Comparison of ENCODE assay signal across 15 cellular contexts in the genomic region with DNA sequence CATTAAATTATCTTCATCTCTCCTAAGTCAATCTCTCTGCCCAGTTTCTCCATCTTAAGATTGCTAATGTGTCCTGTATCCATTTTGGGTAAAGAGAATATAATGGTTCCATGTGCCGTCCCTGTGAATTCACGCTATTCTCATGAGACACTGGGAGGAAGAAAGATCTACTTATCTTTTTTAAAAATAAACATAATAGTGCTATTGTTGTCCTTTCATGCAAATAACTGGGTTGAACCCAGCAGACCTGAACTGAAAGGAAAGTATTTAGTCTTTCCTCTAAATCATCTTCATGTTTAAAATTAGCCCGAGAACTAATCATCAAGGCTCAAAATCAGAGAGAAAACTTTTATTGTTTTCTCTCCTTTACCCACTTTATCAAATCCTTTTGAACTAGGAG. TPM values are rescaled to one million over a fixed set of nuclear protein-coding genes. Genes with fewer than 3 reads are reported as not detected.
DNase-seq lines count a peak whose midpoint lies in the region; ATAC-seq lines count a peak whose summit lies in the region.
"Had no signal": no experiment of that assay in that cellular context is flagged by ENCODE, and none has a peak within 500 bp of the region (broad histone marks: within the 10 kb centered on the region; RNA-seq: fewer than 3 reads in every experiment).

No MANE protein-coding gene starts in this region.

- H3K36me3 Mint-ChIP-seq in activated naive CD4-positive, alpha-beta T cell treated with anti-CD3 and anti-CD28 coated beads for 36 hours (ENCODE audit: low read depth) = peaks cover 80% of the 10 kb centered on the region
- peaks cover 64% of the 10 kb centered on the region for H3K36me3 Mint-ChIP-seq in T-cell
- H3K36me3 Mint-ChIP-seq in naive thymus-derived CD8-positive, alpha-beta T cell = peaks cover 0 to 16% (median 7%) of the 10 kb centered on the region in 3 donors

- H3K27ac Mint-ChIP-seq in activated naive CD4-positive, alpha-beta T cell treated with anti-CD3 and anti-CD28 coated beads for 36 hours = peak overlapping the region; percentile 96
- peak overlapping the region; percentile 96 to 98 for H3K27ac Mint-ChIP-seq in T-cell
- peak overlapping the region in 6 of 10 donors; percentile 17 to 100 (median 44) for H3K27ac Mint-ChIP-seq in naive thymus-derived CD8-positive, alpha-beta T cell

- POLR2A ChIA-PET in T-cell (lab: Charles Lee) = interaction anchor here (0.5 to 0.6 kb wide), 2 partner anchors 11 to 59 kb away, joined by 7 to 8 read pairs; no protein-coding TSS in a partner anchor
- POLR2A ChIA-PET in naive thymus-derived CD8-positive, alpha-beta T cell (lab: Charles Lee) = interaction anchor here (1.0 kb wide), 1 partner anchor 18 kb away, joined by 4 read pairs; no protein-coding TSS in a partner anchor

- peaks cover 92% of the 10 kb centered on the region for H3K4me1 Mint-ChIP-seq in activated naive CD4-positive, alpha-beta T cell treated with anti-CD3 and anti-CD28 coated beads for 36 hours (ENCODE audit: low read depth)
- peaks cover 87 to 94% (median 93%) of the 10 kb centered on the region in 3 donors for H3K4me1 Mint-ChIP-seq in T-cell
- H3K4me1 Mint-ChIP-seq in naive thymus-derived CD8-positive, alpha-beta T cell = peaks cover 42 to 92% (median 79%) of the 10 kb centered on the region in 4 donors

- H3K27me3 Mint-ChIP-seq in activated naive CD4-positive, alpha-beta T cell treated with anti-CD3 and anti-CD28 coated beads for 36 hours (ENCODE audit: low read depth) = no peaks in the 10 kb centered on the region
- H3K27me3 Mint-ChIP-seq in T-cell = no peaks in the 10 kb centered on the region
- no peaks in the 10 kb centered on the region for H3K27me3 Mint-ChIP-seq in naive thymus-derived CD8-positive, alpha-beta T cell

- peak; percentile 43 for ATAC-seq in GM21723 (IDR thresholded peaks at IDR 0.05; ENCODE audit: unreplicated experiment)
- ATAC-seq in T-cell (replicated peaks in 1 of 4) = no peak
- no peak for ATAC-seq in naive thymus-derived CD8-positive, alpha-beta T cell

- no peak overlapping the region for H3K4me3 Mint-ChIP-seq in activated naive CD4-positive, alpha-beta T cell treated with anti-CD3 and anti-CD28 coated beads for 36 hours
- peak overlapping the region in 1 of 3 donors; percentile 16 for H3K4me3 Mint-ChIP-seq in T-cell
- H3K4me3 Mint-ChIP-seq in naive thymus-derived CD8-positive, alpha-beta T cell = peak overlapping the region in 3 of 10 donors; percentile 3 to 57 (median 30)

- no peak for DNase-seq in activated naive CD4-positive, alpha-beta T cell treated with anti-CD3 and anti-CD28 coated beads for 36 hours
- DNase-seq in activated naive CD4-positive, alpha-beta T cell treated with Interleukin-2 at 50 U/mL for 16 hours = no peak
- DNase-seq in T-cell (no peak), D341Med (ENCODE audit: low spot score) (no peak)
- no peak for DNase-seq in naive thymus-derived CD8-positive, alpha-beta T cell
- no peak for DNase-seq in stimulated activated CD8-positive, alpha-beta memory T cell treated with anti-CD3 and anti-CD28 coated beads, Interleukin-4, amount 100 ng/mL, for 48 hours
- no peak for DNase-seq in NK-92 treated with Interleukin-12 subunit alpha and Interleukin-12 subunit beta, amount 100 ng/mL, for 24 hours (lab: John Stamatoyannopoulos, UW)
- DNase-seq: kidney; NCI-H446; stimulated activated CD4-positive, alpha-beta T cell treated with anti-CD3 and anti-CD28 coated beads, Interleukin-4, amount 100 ng/mL, for 1 hour; stomach had no signal

- CTCF ChIA-PET in activated naive CD4-positive, alpha-beta T cell treated with anti-CD3 and anti-CD28 coated beads for 36 hours (lab: Charles Lee) = interaction anchor here (0.6 to 8.8 kb wide), 6 partner anchors 17 to 169 kb away, joined by 3 to 65 read pairs (median 3); partner anchors contain the start of genes CD48 and SLAMF1
- CTCF ChIA-PET in T-cell (lab: Charles Lee) = no interaction called here

- H3K9me3 Mint-ChIP-seq in activated naive CD4-positive, alpha-beta T cell treated with anti-CD3 and anti-CD28 coated beads for 36 hours = no peaks in the 10 kb centered on the region
- H3K9me3 Mint-ChIP-seq in T-cell = peaks cover 0 to 3% (median 3%) of the 10 kb centered on the region in 3 donors
- peaks cover 0 to 22% (median 0%) of the 10 kb centered on the region in 9 donors for H3K9me3 Mint-ChIP-seq in naive thymus-derived CD8-positive, alpha-beta T cell

- intact Hi-C loops in activated naive CD4-positive, alpha-beta T cell treated with anti-CD3 and anti-CD28 coated beads for 36 hours (cut with micrococcal nuclease) = loop anchor here (5.0 to 10.0 kb wide), 2 partner anchors 362 to 700 kb away; partner anchors contain the start of genes DCAF8 and TAGLN2

RNA-seq across cellular contexts. Expression of gene SLAMF1, which starts 22.4 kb away (rescaled TPM):
- total RNA-seq in activated naive CD4-positive, alpha-beta T cell treated with anti-CD3 and anti-CD28 coated beads for 36 hours = 100 to 1,000 TPM; 101 to 112 TPM
- total RNA-seq in T-cell = 10 to 100 TPM; 19.4 to 38.7 (median 30.7) TPM
- 10 to 100 TPM in 1 of 2 experiments, 1 to 10 TPM in 1; 9.8 to 11.1 TPM for total RNA-seq in naive thymus-derived CD8-positive, alpha-beta T cell
- 1 to 10 TPM; 1.7 to 3.9 (median 3.7) TPM for polyA plus RNA-seq in naive thymus-derived CD8-positive, alpha-beta T cell
- total RNA-seq: Daoy, myocyte, renal cortical epithelial cell had no signal

RNA-seq across cellular contexts. Expression of gene CD84, which starts 45.2 kb away (rescaled TPM):
- 1 to 10 TPM; 8.6 to 9.2 TPM for total RNA-seq in activated naive CD4-positive, alpha-beta T cell treated with anti-CD3 and anti-CD28 coated beads for 36 hours
- 10 to 100 TPM; 47.5 to 97.4 (median 51.8) TPM for total RNA-seq in T-cell
- total RNA-seq in naive thymus-derived CD8-positive, alpha-beta T cell = 10 to 100 TPM; 81.5 to 83.4 TPM
- polyA plus RNA-seq in naive thymus-derived CD8-positive, alpha-beta T cell = 10 to 100 TPM; 17.5 to 19.0 (median 18.1) TPM
- total RNA-seq: Daoy, myocyte, renal cortical epithelial cell had no signal

Comparison
In these comparisons a context has a peak if more than half of its experiments do, and no peak if none do; other contexts are left out.
1. H3K27ac Mint-ChIP-seq: peak in every context shown above with its lines; median percentile 97 in T-cell; 96 in activated naive CD4-positive, alpha-beta T cell treated with anti-CD3 and anti-CD28 coated beads for 36 hours; 44 in naive thymus-derived CD8-positive, alpha-beta T cell.
2. RNA of gene CD84, which starts 45.2 kb away (total RNA-seq): 81.5 to 83.4 TPM in naive thymus-derived CD8-positive, alpha-beta T cell and 47.5 to 97.4 TPM in T-cell; 8.6 to 9.2 TPM in activated naive CD4-positive, alpha-beta T cell treated with anti-CD3 and anti-CD28 coated beads for 36 hours; every median in the first group is over 4 times any median in the second.